ENCODE assay signal across 8 cellular contexts in genomic region chr14:100306506-100307214, GRCh38. TPM values are rescaled to one million over a fixed set of nuclear protein-coding genes. Genes with fewer than 3 reads are reported as not detected.
DNase-seq lines count a peak whose midpoint lies in the region; ATAC-seq and TF ChIP-seq lines count a peak whose summit lies in the region.

No MANE protein-coding gene starts in this region.

- no peaks in the 10 kb centered on the region for H3K9me3 Mint-ChIP-seq in natural killer cell treated with Interleukin-12 subunit alpha and Interleukin-12 subunit beta and Interleukin-15 and Interleukin-18, amount 100 ng/mL, for 72 hours
- H3K9me3 Mint-ChIP-seq in stimulated activated naive B cell treated with anti-CD40 and anti-IgM and Interleukin-4, amounts not matched to agents 10 μg/mL and 1 μg/mL and 100 μg/mL, for 72 hours, result no peaks in the 10 kb centered on the region

- H3K4me3 ChIP-seq in fibroblast of pulmonary artery (replicated peaks; ENCODE audit: low read depth, low read length), result peak overlapping the region; percentile 77

- H3K36me3 Mint-ChIP-seq in natural killer cell treated with Interleukin-12 subunit alpha and Interleukin-12 subunit beta and Interleukin-15 and Interleukin-18, amount 100 ng/mL, for 72 hours, result no peaks in the 10 kb centered on the region
- no peaks in the 10 kb centered on the region for H3K36me3 Mint-ChIP-seq in stimulated activated naive B cell treated with anti-CD40 and anti-IgM and Interleukin-4, amounts not matched to agents 10 μg/mL and 1 μg/mL and 100 μg/mL, for 72 hours

- H3K4me1 Mint-ChIP-seq in natural killer cell treated with Interleukin-12 subunit alpha and Interleukin-12 subunit beta and Interleukin-15 and Interleukin-18, amount 100 ng/mL, for 72 hours (ENCODE audit: low read depth in 2 of 2), result peaks cover 19 to 29% of the 10 kb centered on the region in 2 donors
- H3K4me1 Mint-ChIP-seq in stimulated activated naive B cell treated with anti-CD40 and anti-IgM and Interleukin-4, amounts not matched to agents 10 μg/mL and 1 μg/mL and 100 μg/mL, for 72 hours, result peaks cover 33 to 57% of the 10 kb centered on the region in 2 donors

- ATAC-seq in GM21737 (IDR thresholded peaks at IDR 0.05; ENCODE audit: unreplicated experiment), result peak; percentile 89
- ATAC-seq in natural killer cell treated with Interleukin-12 subunit alpha and Interleukin-12 subunit beta and Interleukin-15 and Interleukin-18, amount 100 ng/mL, for 72 hours, result peak; percentile 95 to 97
- ATAC-seq in stimulated activated naive B cell treated with anti-CD40 and anti-IgM and Interleukin-4, amounts not matched to agents 10 μg/mL and 1 μg/mL and 100 μg/mL, for 72 hours (replicated peaks), result peak; percentile 87 to 92

- H3K27me3 Mint-ChIP-seq in natural killer cell treated with Interleukin-12 subunit alpha and Interleukin-12 subunit beta and Interleukin-15 and Interleukin-18, amount 100 ng/mL, for 72 hours, result peaks cover 0 to 3% of the 10 kb centered on the region in 2 donors
- no peaks in the 10 kb centered on the region for H3K27me3 Mint-ChIP-seq in stimulated activated naive B cell treated with anti-CD40 and anti-IgM and Interleukin-4, amounts not matched to agents 10 μg/mL and 1 μg/mL and 100 μg/mL, for 72 hours

- DNase-seq in DMS79 (lab: John Stamatoyannopoulos, UW), result peak; percentile 89
- peak; percentile 62 for DNase-seq in KG1 (lab: John Stamatoyannopoulos, UW)
- peak; percentile 90 for DNase-seq in RKO (ENCODE audit: low spot score)
- peak; percentile 70 for DNase-seq in activated T-helper 9 cell treated with anti-CD3 and anti-CD28 coated beads, Interleukin-2, amount 50 U/mL, for 16 hours (ENCODE audit: low read depth)
- peak; percentile 87 for DNase-seq in fibroblast of pulmonary artery (ENCODE audit: low read depth)
- DNase-seq in natural killer cell treated with Interleukin-12 subunit alpha and Interleukin-12 subunit beta and Interleukin-15 and Interleukin-18, amount 100 ng/mL, for 72 hours (ENCODE audit: low spot score), result peak; percentile 91
- peak; percentile 75 for DNase-seq in stimulated activated naive B cell treated with anti-CD40 and anti-IgM and Interleukin-4, amounts not matched to agents 10 μg/mL and 1 μg/mL and 100 μg/mL, for 72 hours

- no peak overlapping the region for H3K27ac Mint-ChIP-seq in natural killer cell treated with Interleukin-12 subunit alpha and Interleukin-12 subunit beta and Interleukin-15 and Interleukin-18, amount 100 ng/mL, for 72 hours
- H3K27ac Mint-ChIP-seq in stimulated activated naive B cell treated with anti-CD40 and anti-IgM and Interleukin-4, amounts not matched to agents 10 μg/mL and 1 μg/mL and 100 μg/mL, for 72 hours, result peak overlapping the region; percentile 65

- H3K4me3 Mint-ChIP-seq in natural killer cell treated with Interleukin-12 subunit alpha and Interleukin-12 subunit beta and Interleukin-15 and Interleukin-18, amount 100 ng/mL, for 72 hours, result peak overlapping the region; percentile 72
- H3K4me3 Mint-ChIP-seq in stimulated activated naive B cell treated with anti-CD40 and anti-IgM and Interleukin-4, amounts not matched to agents 10 μg/mL and 1 μg/mL and 100 μg/mL, for 72 hours, result peak overlapping the region; percentile 81 to 92

- TF ChIP-seq CTCF in fibroblast of pulmonary artery (IDR thresholded peaks at IDR 0.05; ENCODE audit: low read length, missing control alignments), result no peak

RNA-seq across cellular contexts. Expression of gene SLC25A29, which starts 0.4 kb away (rescaled TPM):
- total RNA-seq in natural killer cell treated with Interleukin-12 subunit alpha and Interleukin-12 subunit beta and Interleukin-15 and Interleukin-18, amount 100 ng/mL, for 72 hours, result 10 to 100 TPM; 29.2 to 37.9 TPM

RNA-seq across cellular contexts. Expression of gene SLC25A47, which starts 16.5 kb away (rescaled TPM):
- not detected for total RNA-seq in natural killer cell treated with Interleukin-12 subunit alpha and Interleukin-12 subunit beta and Interleukin-15 and Interleukin-18, amount 100 ng/mL, for 72 hours

Comparison
In these comparisons a context has a peak if more than half of its experiments do, and no peak if none do; other contexts are left out.
1. Peak in every context shown above with its lines: DNase-seq, ATAC-seq and H3K4me3 ChIP-seq.